In the genomic region with DNA sequence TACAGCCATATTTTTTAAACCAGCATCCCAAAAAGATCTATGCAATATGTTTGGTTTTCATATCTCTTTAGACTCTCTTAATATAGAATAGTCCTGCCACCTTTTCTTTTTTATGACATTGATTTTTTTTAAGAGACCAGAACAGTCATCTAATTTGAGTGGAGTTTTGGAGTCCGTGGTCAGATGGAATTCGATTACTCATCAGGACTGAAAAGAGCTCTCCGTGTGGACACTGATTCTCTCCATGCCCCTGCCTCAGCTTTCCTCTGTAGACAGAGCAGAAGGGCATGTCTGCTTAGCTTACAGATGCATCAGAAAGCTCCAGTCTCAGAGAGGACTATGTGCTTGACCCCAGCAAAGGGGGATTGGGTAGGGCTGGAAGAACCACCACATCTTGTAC, we compare ENCODE assay signal across 15 cellular contexts. TPM values are rescaled to one million over a fixed set of nuclear protein-coding genes. Genes with fewer than 3 reads are reported as not detected.
DNase-seq lines count a peak whose midpoint lies in the region; ATAC-seq and TF ChIP-seq lines count a peak whose summit lies in the region.
"Had no signal": no experiment of that assay in that cellular context is flagged by ENCODE, and none has a peak within 500 bp of the region (broad histone marks: within the 10 kb centered on the region; RNA-seq: fewer than 3 reads in every experiment).

No MANE protein-coding gene starts in this region.

- peaks cover 22% of the 10 kb centered on the region for H3K9me3 ChIP-seq in PC-3 (ENCODE audit: low read length)

- no peak for TF ChIP-seq CTCF in PC-3 (conservative IDR thresholded peaks at IDR 0.05; ENCODE audit: low read depth, low read length)

- DNase-seq in GM03348 (ENCODE audit: low spot score) (peak; percentile 70), PC-3 (peak; percentile 82), epidermal melanocyte (ENCODE audit: insufficient read length, low spot score) (peak; percentile 46), skeletal muscle cell (ENCODE audit: low read depth) (peak; percentile 73), NCI-H128 (lab: John Stamatoyannopoulos, UW; ENCODE audit: unreplicated experiment) (no peak)
- no peak for DNase-seq in activated CD8-positive, alpha-beta memory T cell treated with anti-CD3 and anti-CD28 coated beads, Interleukin-2, amount 50 U/mL, for 4 hours
- DNase-seq: activated CD4-positive, alpha-beta T cell treated with anti-CD3 and anti-CD28 coated beads for 1 hour; cerebellar nuclear complex; DMS 273 treated with DMSO at 0.1 percent for 48 hours; NCI-H524 treated with DMSO at 0.1 percent for 48 hours; stimulated activated CD4-positive, alpha-beta T cell treated with anti-CD3 and anti-CD28 coated beads, Interleukin-4, amount 100 ng/mL, for 4 hours; stomach had no signal

- no peak overlapping the region for H3K4me2 ChIP-seq in PC-3 (ENCODE audit: low read length)

- no peaks in the 10 kb centered on the region for H3F3A ChIP-seq in PC-3 (ENCODE audit: low read length, unreplicated experiment)

- POLR2A ChIA-PET in PC-3 (lab: Charles Lee; ENCODE audit: unreplicated experiment) = interaction anchor here (0.6 to 0.7 kb wide), 3 partner anchors 49 to 168 kb away, joined by 3 to 12 read pairs (median 4); a partner anchor contains a TSS

- H3K79me2 ChIP-seq in PC-3 (ENCODE audit: low read length) = no peaks in the 10 kb centered on the region

- CTCF ChIA-PET in PC-3 (lab: Charles Lee) = no interaction called here

- intact Hi-C loops in PC-3 (cut with micrococcal nuclease) = no loop called here

- no TSS peak for BruUV-seq in PC-3 (replicated peaks; lab: Mats Ljungman, UMichigan)

- H3K4me3 ChIP-seq in PC-3 (ENCODE audit: low read length) (no peak overlapping the region), skeletal muscle cell (ENCODE audit: low read depth, low read length) (no peak overlapping the region)
- H3K4me3 ChIP-seq: gastroesophageal sphincter, SK-N-MC, stomach had no signal

- no peak overlapping the region for H2AFZ ChIP-seq in PC-3 (ENCODE audit: low read length)

- no peaks in the 10 kb centered on the region for H3K9me2 ChIP-seq in PC-3 (replicated peaks; ENCODE audit: low read length)

- H3K27ac ChIP-seq in PC-3 (ENCODE audit: low read length) = no peak overlapping the region
- H3K27ac ChIP-seq: gastroesophageal sphincter, SK-N-MC, stomach had no signal

- peaks cover 9% of the 10 kb centered on the region; the same call in 1 of the 2 replicates for H3K36me3 ChIP-seq in PC-3 (ENCODE audit: low read depth, low read length)
- H3K36me3 ChIP-seq: gastroesophageal sphincter, stomach had no signal

- no peaks in the 10 kb centered on the region for H4K20me1 ChIP-seq in PC-3 (ENCODE audit: low read length)

- H3K4me1 ChIP-seq in PC-3 (ENCODE audit: insufficient read depth, low read length) = peaks cover 9% of the 10 kb centered on the region
- H3K4me1 ChIP-seq: gastroesophageal sphincter, stomach had no signal

- ATAC-seq in PC-3 (peak; percentile 99), HG02610 (IDR thresholded peaks at IDR 0.05; ENCODE audit: unreplicated experiment) (no peak)
- ATAC-seq: gastroesophageal sphincter had no signal

- H3K9ac ChIP-seq in PC-3 (ENCODE audit: low read length) = no peak overlapping the region

- H3K27me3 ChIP-seq in PC-3 (ENCODE audit: low read length) = no peaks in the 10 kb centered on the region
- H3K27me3 ChIP-seq: gastroesophageal sphincter, stomach had no signal

RNA-seq across cellular contexts. Expression of a gene that starts 27.8 kb away (rescaled TPM):
- 0.69 and 1.7 TPM in 2 replicates for total RNA-seq in PC-3 (2014; rRNA removed)
- total RNA-seq: gastroesophageal sphincter had no signal

RNA-seq across cellular contexts. Expression of a gene that starts 49.7 kb away (rescaled TPM):
- total RNA-seq in PC-3 (2014; rRNA removed) = 56.9 and 57.2 TPM in 2 replicates

Comparison
In these comparisons a context has a peak if more than half of its experiments do, and no peak if none do; other contexts are left out.
1. DNase-seq: peak in GM03348 (single experiment), PC-3 (single experiment), epidermal melanocyte (single experiment) and skeletal muscle cell (single experiment); none in activated CD8-positive, alpha-beta memory T cell treated with anti-CD3 and anti-CD28 coated beads, Interleukin-2, amount 50 U/mL, for 4 hours (single experiment) and NCI-H128 (single experiment).